ENCODE assay signal across 9 cellular contexts in genomic region chr13:29573190-29573589, GRCh38. TPM values are rescaled to one million over a fixed set of nuclear protein-coding genes. Genes with fewer than 3 reads are reported as not detected.
DNase-seq lines count a peak whose midpoint lies in the region; ATAC-seq lines count a peak whose summit lies in the region.
"Had no signal": no experiment of that assay in that cellular context is flagged by ENCODE, and none has a peak within 500 bp of the region (broad histone marks: within the 10 kb centered on the region; RNA-seq: fewer than 3 reads in every experiment).

No MANE protein-coding gene starts in this region.

- H3K4me1 Mint-ChIP-seq in stimulated activated naive CD8-positive, alpha-beta T cell treated with anti-CD3 and anti-CD28 coated beads, Interleukin-15, amount 100 ng/mL, for 72 hours, result peaks cover 55% of the 10 kb centered on the region

- H3K9me3 Mint-ChIP-seq in stimulated activated naive CD8-positive, alpha-beta T cell treated with anti-CD3 and anti-CD28 coated beads, Interleukin-15, amount 100 ng/mL, for 72 hours, result no peaks in the 10 kb centered on the region
- H3K9me3 Mint-ChIP-seq: activated naive CD4-positive, alpha-beta T cell treated with anti-CD3 and anti-CD28 coated beads, Interleukin-2, amount 50 U/mL, for 24 hours had no signal

- H3K27ac Mint-ChIP-seq in stimulated activated naive CD8-positive, alpha-beta T cell treated with anti-CD3 and anti-CD28 coated beads, Interleukin-15, amount 100 ng/mL, for 72 hours, result peak overlapping the region; percentile 57 to 62
- H3K27ac Mint-ChIP-seq: activated naive CD4-positive, alpha-beta T cell treated with anti-CD3 and anti-CD28 coated beads, Interleukin-2, amount 50 U/mL, for 24 hours had no signal

- no peak overlapping the region for H3K4me3 Mint-ChIP-seq in stimulated activated naive CD8-positive, alpha-beta T cell treated with anti-CD3 and anti-CD28 coated beads, Interleukin-15, amount 100 ng/mL, for 72 hours
- H3K4me3 Mint-ChIP-seq: activated naive CD4-positive, alpha-beta T cell treated with anti-CD3 and anti-CD28 coated beads, Interleukin-2, amount 50 U/mL, for 24 hours had no signal

- H3K27me3 Mint-ChIP-seq in stimulated activated naive CD8-positive, alpha-beta T cell treated with anti-CD3 and anti-CD28 coated beads, Interleukin-15, amount 100 ng/mL, for 72 hours, result no peaks in the 10 kb centered on the region
- H3K27me3 Mint-ChIP-seq: activated naive CD4-positive, alpha-beta T cell treated with anti-CD3 and anti-CD28 coated beads, Interleukin-2, amount 50 U/mL, for 24 hours had no signal

- no peak for DNase-seq in stimulated activated naive CD8-positive, alpha-beta T cell treated with anti-CD3 and anti-CD28 coated beads, Interleukin-15, amount 100 ng/mL, for 72 hours
- DNase-seq in stimulated activated naive CD8-positive, alpha-beta T cell treated with anti-CD3 and anti-CD28 coated beads, Interleukin-15, Interleukin-2, amounts not matched to agents 100 U/mL and 50 U/mL, for 24 hours, result no peak
- DNase-seq in RPMI7951 (ENCODE audit: low read depth) (peak; percentile 42), globus pallidus (ENCODE audit: low spot score) (peak; percentile 14), ureter (ENCODE audit: low spot score) (peak; percentile 56), NCI-H1436 (lab: John Stamatoyannopoulos, UW) (no peak), A172 (ENCODE audit: low spot score) (no peak), posterior vena cava (ENCODE audit: low spot score) (no peak)

- no peak for ATAC-seq in stimulated activated naive CD8-positive, alpha-beta T cell treated with anti-CD3 and anti-CD28 coated beads, Interleukin-15, amount 100 ng/mL, for 72 hours
- no peak for ATAC-seq in stimulated activated naive CD8-positive, alpha-beta T cell treated with anti-CD3 and anti-CD28 coated beads, Interleukin-15, Interleukin-2, amounts not matched to agents 100 U/mL and 50 U/mL, for 24 hours

- intact Hi-C loops in posterior vena cava (cut with DNase I), result no loop called here

RNA-seq across cellular contexts. Expression of gene SLC7A1, which starts 22.3 kb away (rescaled TPM):
- 11.1 and 12.6 TPM in 2 replicates for total RNA-seq in RPMI7951 (2014; rRNA removed; shearing (Covaris generic))
- total RNA-seq in ureter (84.8 TPM), posterior vena cava (10 to 100 TPM; 47.7 to 63.5 TPM)
- 19.3 and 20.2 TPM in 2 replicates for total RNA-seq in A172 (2014; rRNA removed; shearing (Covaris generic))

Comparison
In these comparisons a context has a peak if more than half of its experiments do, and no peak if none do; other contexts are left out.
1. DNase-seq: peak in RPMI7951 (single experiment), globus pallidus (single experiment) and ureter (single experiment); none in stimulated activated naive CD8-positive, alpha-beta T cell treated with anti-CD3 and anti-CD28 coated beads, Interleukin-15, amount 100 ng/mL, for 72 hours (0 of 2), stimulated activated naive CD8-positive, alpha-beta T cell treated with anti-CD3 and anti-CD28 coated beads, Interleukin-15, Interleukin-2, amounts not matched to agents 100 U/mL and 50 U/mL, for 24 hours (single experiment), NCI-H1436 (single experiment), A172 (single experiment) and posterior vena cava (single experiment).